1 cellular context compared by ENCODE assay signal in genomic region chr10:70348228-70348850, GRCh38.
TF ChIP-seq lines count a peak whose summit lies in the region.

No MANE protein-coding gene starts in this region.

TF ChIP-seq in H1, 55 proteins besides CTCF, POLR2A, EP300 and RAD21 (continued from another document):
- no peak for TF ChIP-seq CHD7 (IDR thresholded peaks at IDR 0.05; ENCODE audit: insufficient replicate concordance, low read length)
- TF ChIP-seq ATF2 (IDR thresholded peaks at IDR 0.05; ENCODE audit: low read length): no peak
- TF ChIP-seq SP2 (IDR thresholded peaks at IDR 0.05; ENCODE audit: low read length): no peak
- TF ChIP-seq RXRA (IDR thresholded peaks at IDR 0.05; ENCODE audit: insufficient read depth, low read depth, low read length): no peak
- TF ChIP-seq CEBPB (IDR thresholded peaks at IDR 0.05; ENCODE audit: low read depth, low read length): no peak
- no peak for TF ChIP-seq RNF2 (IDR thresholded peaks at IDR 0.05; ENCODE audit: borderline replicate concordance, low read depth, low read length, missing control alignments, poor library complexity, severe bottlenecking)
